In genomic region chr2:156466739-156467405, GRCh38 we compare ENCODE assay signal across 8 cellular contexts. TPM values are rescaled to one million over a fixed set of nuclear protein-coding genes. Genes with fewer than 3 reads are reported as not detected.
DNase-seq lines count a peak whose midpoint lies in the region; ATAC-seq and TF ChIP-seq lines count a peak whose summit lies in the region.

No MANE protein-coding gene starts in this region.

- H3K27me3 ChIP-seq in GM23248 (replicated peaks; ENCODE audit: insufficient read depth) = no peaks in the 10 kb centered on the region
- H3K27me3 ChIP-seq in A673 (replicated peaks; ENCODE audit: insufficient read depth, low read depth, low read length, poor library complexity) = no peaks in the 10 kb centered on the region

- H3K36me3 Mint-ChIP-seq in T-cell = peaks cover 18% of the 10 kb centered on the region

- peak overlapping the region; percentile 94 for H3K4me2 ChIP-seq in GM23248 (ENCODE audit: unreplicated experiment)

- H3K9me3 ChIP-seq in GM23248 (ENCODE audit: low read depth) (no peaks in the 10 kb centered on the region), A673 (ENCODE audit: low read depth, low read length, poor library complexity, severe bottlenecking) (no peaks in the 10 kb centered on the region)

- POLR2A ChIA-PET in T-cell (lab: Charles Lee) = no interaction called here
- POLR2A ChIA-PET in A673 (lab: Charles Lee; ENCODE audit: low non-redundant PET) = no interaction called here

- H3K79me2 ChIP-seq in GM23248 (ENCODE audit: insufficient read depth) = peaks cover 95% of the 10 kb centered on the region

- DNase-seq in GM23248 = peak; percentile 70
- no peak for DNase-seq in Right ventricle myocardium superior
- peak; percentile 50 for DNase-seq in putamen (ENCODE audit: low spot score)
- DNase-seq in T-cell = no peak
- no peak for DNase-seq in A673 (ENCODE audit: low spot score)
- no peak for DNase-seq in Kasumi-1 (lab: John Stamatoyannopoulos, UW)

- peaks cover 25% of the 10 kb centered on the region; the same call in 1 of the 2 replicates for H3F3A ChIP-seq in GM23248 (ENCODE audit: insufficient read depth)

- no peak overlapping the region for H3K27ac Mint-ChIP-seq in T-cell

- WGBS in GM23248 (ENCODE audit: low coverage in 1 of 2, low lambda C conversion rate in 2 of 2, missing lambda C conversion rate in 2 of 2), 2 experiments = 9 to 10% methylated on average over 3 of the region's 3 CpGs

- H3K4me1 ChIP-seq in GM23248 (ENCODE audit: insufficient read depth) = peaks cover 32% of the 10 kb centered on the region
- H3K4me1 ChIP-seq in A673 (ENCODE audit: insufficient read depth, low read length, poor library complexity, severe bottlenecking) = no peaks in the 10 kb centered on the region

- in situ Hi-C loops in GM23248 (cut with MboI) = no loop called here

- no peaks in the 10 kb centered on the region for H3K9me2 ChIP-seq in GM23248 (ENCODE audit: insufficient read depth)

- H3K4me1 Mint-ChIP-seq in T-cell = peaks cover 32 to 51% (median 33%) of the 10 kb centered on the region in 3 donors

- no peaks in the 10 kb centered on the region for H3K9me3 Mint-ChIP-seq in T-cell

- H3K36me3 ChIP-seq in GM23248 (ENCODE audit: low read depth) = no peaks in the 10 kb centered on the region
- no peaks in the 10 kb centered on the region for H3K36me3 ChIP-seq in A673 (ENCODE audit: insufficient read depth, low read length, poor library complexity, severe bottlenecking)

- BruUV-seq in A673 (replicated peaks; lab: Mats Ljungman, UMichigan) = no TSS peak

- CTCF ChIA-PET in T-cell (lab: Charles Lee) = no interaction called here
- CTCF ChIA-PET in A673 (lab: Charles Lee) = no interaction called here

- peak overlapping the region; percentile 73 for H2AFZ ChIP-seq in GM23248

- TF ChIP-seq CTCF in VCaP (conservative IDR thresholded peaks at IDR 0.05) = no peak
- TF ChIP-seq CTCF in A673 (conservative IDR thresholded peaks at IDR 0.05; ENCODE audit: low read depth, low read length) = no peak

- H3K4me3 Mint-ChIP-seq in T-cell = no peak overlapping the region

- H4K20me1 ChIP-seq in GM23248 (ENCODE audit: insufficient read depth) = no peaks in the 10 kb centered on the region

- ATAC-seq in Right ventricle myocardium superior (ENCODE audit: poor library complexity) (peak; percentile 96), HG03097 (IDR thresholded peaks at IDR 0.05; ENCODE audit: low FRiP score, unreplicated experiment) (no peak), T-cell (replicated peaks in 1 of 4) (no peak)

- H3K27ac ChIP-seq in GM23248 (peak overlapping the region; percentile 10; the same call in 1 of the 2 replicates), VCaP (peak overlapping the region; percentile 49), A673 (ENCODE audit: low read depth, low read length, poor library complexity, severe bottlenecking) (no peak overlapping the region)

- no peaks in the 10 kb centered on the region for H3K27me3 Mint-ChIP-seq in T-cell

- intact Hi-C loops in Right ventricle myocardium superior (cut with DNase I) (no loop called here), A673 (cut with micrococcal nuclease; ENCODE audit: unreplicated experiment) (no loop called here)

- H3K4me3 ChIP-seq in GM23248 = peak overlapping the region; percentile 63
- no peak overlapping the region for H3K4me3 ChIP-seq in A673 (ENCODE audit: low read depth, low read length, poor library complexity, severe bottlenecking)

- H3K9ac ChIP-seq in GM23248 = peak overlapping the region; percentile 57

RNA-seq across cellular contexts. Expression of gene GPD2, which starts 30.7 kb away (rescaled TPM):
- 37.7 and 62.3 TPM in 2 replicates for total RNA-seq in GM23248 (2014; rRNA removed; shearing (Covaris generic))
- 16.1 and 18.6 TPM in 2 replicates for polyA plus RNA-seq in GM23248 (2016; fragmentation: Nextera tagmentation; extraction: Ambion mirVana)
- 15.8 TPM for total RNA-seq in Right ventricle myocardium superior
- total RNA-seq in T-cell = 10 to 100 TPM in 3 of 5 donors, 1 to 10 TPM in 2; 9.2 to 12.8 (median 10.5) TPM
- 33.9 and 39.4 TPM in 2 replicates for total RNA-seq in A673 (2021)

Comparison
In these comparisons a context has a peak if more than half of its experiments do, and no peak if none do; other contexts are left out.
1. DNase-seq: peak in GM23248 (single experiment) and putamen (single experiment); none in Right ventricle myocardium superior (single experiment), T-cell (0 of 34), A673 (single experiment) and Kasumi-1 (0 of 2).